In the genomic region with DNA sequence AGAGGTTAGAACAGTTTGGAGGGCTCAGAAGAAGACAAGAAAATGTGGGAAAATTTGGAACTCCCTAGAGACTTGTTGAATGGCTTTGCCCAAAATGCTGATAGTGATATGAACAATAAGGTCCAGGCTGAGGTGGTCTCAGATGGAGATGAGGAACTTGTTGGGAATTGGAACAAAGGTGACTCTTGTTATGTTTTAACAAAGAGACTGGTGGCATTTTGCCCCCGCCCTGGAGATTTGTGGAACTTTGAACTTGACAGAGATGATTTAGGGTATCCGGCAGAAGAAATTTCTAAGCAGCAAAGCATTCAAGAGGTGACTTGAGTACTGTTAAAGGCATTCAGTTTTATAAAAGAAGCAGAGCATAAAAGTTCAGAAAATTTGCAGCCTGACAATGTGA, we compare ENCODE assay signal across 4 cellular contexts. TPM values are rescaled to one million over a fixed set of nuclear protein-coding genes. Genes with fewer than 3 reads are reported as not detected.
A peak's percentile ranks its signal among the peaks of the same experiment; 100 is the strongest.
DNase-seq lines count a peak whose midpoint lies in the region; ATAC-seq, FAIRE-seq and TF ChIP-seq lines count a peak whose summit lies in the region.
"Not testable (repeated sequence)": the region's sequence is repeated elsewhere in the genome, so short reads cannot be mapped to it uniquely, and the experiment has no call there.

No MANE protein-coding gene starts in this region.

- H3K4me1 Mint-ChIP-seq in endothelial cell (ENCODE audit: unreplicated experiment) = not testable (repeated sequence)

- not testable (repeated sequence) for H3K4me1 ChIP-seq in colonic mucosa
- peaks cover 33% of the 10 kb centered on the region for H3K4me1 ChIP-seq in HepG2 (ENCODE audit: insufficient read depth, low read length)
- peaks cover 0 to 28% (median 8%) of the 10 kb centered on the region in 4 donors for H3K4me1 ChIP-seq in transverse colon

- not testable (repeated sequence) for TF ChIP-seq RAD21 in HepG2 (CRISPR knock-in tag; IDR thresholded peaks at IDR 0.05)

- not testable (repeated sequence) for H3K27me3 Mint-ChIP-seq in endothelial cell (ENCODE audit: unreplicated experiment)

- H3K4me3 Mint-ChIP-seq in endothelial cell (ENCODE audit: unreplicated experiment) = peak overlapping the region; percentile 7

- H3K79me2 ChIP-seq in HepG2 (ENCODE audit: insufficient read depth, low read length) = not testable (repeated sequence)

- FAIRE-seq in HepG2 (lab: Jason Lieb, UNC) = not testable (repeated sequence)

- not testable (repeated sequence) for TF ChIP-seq CTCF in colonic mucosa (IDR thresholded peaks at IDR 0.05); endothelial cell (IDR thresholded peaks at IDR 0.05; ENCODE audit: unreplicated experiment); HepG2 (CRISPR knock-in tag; IDR thresholded peaks at IDR 0.05); transverse colon (IDR thresholded peaks at IDR 0.05)

- H3K9me3 ChIP-seq in colonic mucosa; HepG2 (ENCODE audit: low read length); transverse colon: not testable (repeated sequence)

- H3K27me3 ChIP-seq in colonic mucosa; HepG2 (ENCODE audit: control insufficient read depth in 1 of 2, insufficient read depth in 2 of 2, low read length in 2 of 2); transverse colon: not testable (repeated sequence)

- not testable (repeated sequence) for H4K20me1 ChIP-seq in HepG2 (ENCODE audit: insufficient read depth, low read length)

- intact Hi-C loops in colonic mucosa (cut with DNase I); transverse colon (cut with DNase I; ENCODE audit: low total_unique reads): not testable (repeated sequence)
- intact Hi-C loops in HepG2 (cut with micrococcal nuclease; ENCODE audit: unreplicated experiment) = loop anchor here (10.0 kb wide), 1 partner anchor 85 kb away; a partner anchor contains a TSS

- not testable (repeated sequence) for TF ChIP-seq EP300 in HepG2 (IDR thresholded peaks at IDR 0.05; ENCODE audit: low read depth in 2 of 2, low read length in 2 of 2); HepG2 (CRISPR knock-in tag; IDR thresholded peaks at IDR 0.05; ENCODE audit: borderline replicate concordance); transverse colon (IDR thresholded peaks at IDR 0.05; ENCODE audit: low read depth)

- H3K9me3 Mint-ChIP-seq in endothelial cell (ENCODE audit: unreplicated experiment) = not testable (repeated sequence)

- not testable (repeated sequence) for H3K27ac ChIP-seq in colonic mucosa; HepG2 (ENCODE audit: extremely low read length, insufficient read depth, low read length)
- H3K27ac ChIP-seq in transverse colon = peak overlapping the region in 3 of 4 donors; percentile 37 to 77 (median 63)

- H3K36me3 ChIP-seq in colonic mucosa; HepG2 (replicated peaks in 1 of 2; ENCODE audit: control insufficient read depth in 1 of 2, insufficient read depth in 2 of 2, low read length in 2 of 2); transverse colon: not testable (repeated sequence)

- CTCF ChIA-PET in HepG2 (lab: Yijun Ruan, JAX; ENCODE audit: low intra/inter-chr PET ratio, low total read pairs) = not testable (repeated sequence)

- POLR2A ChIA-PET in HepG2 (lab: Yijun Ruan, JAX) = not testable (repeated sequence)

- in situ Hi-C loops in HepG2 (cut with HindIII; ENCODE audit: extremely low pct_ligation_motif_present, low pct_unique_long_range_greater_than_20kb); transverse colon (cut with MboI; ENCODE audit: low pct_ligation_motif_present in 1 of 4, low pct_unique_long_range_greater_than_20kb in 1 of 4, low sequenced_read_pairs in 3 of 4): not testable (repeated sequence)

- not testable (repeated sequence) for H3K4me2 ChIP-seq in HepG2 (ENCODE audit: low read depth, low read length)

- not testable (repeated sequence) for H3K9ac ChIP-seq in colonic mucosa (ENCODE audit: low read depth in 2 of 2, low read length in 2 of 2); HepG2 (ENCODE audit: insufficient read depth, low read depth, low read length)

- ATAC-seq in HepG2 = not testable (repeated sequence)

- H3K36me3 Mint-ChIP-seq in endothelial cell (ENCODE audit: low read depth, unreplicated experiment) = not testable (repeated sequence)

- H3K27ac Mint-ChIP-seq in endothelial cell (ENCODE audit: unreplicated experiment) = not testable (repeated sequence)

- not testable (repeated sequence) for H2AFZ ChIP-seq in HepG2 (ENCODE audit: low read length)

- not testable (repeated sequence) for H3K4me3 ChIP-seq in colonic mucosa; HepG2 (replicated peaks in 1 of 3; ENCODE audit: insufficient read depth in 1 of 3, low read depth in 2 of 3, low read length in 3 of 3); transverse colon

- not testable (repeated sequence) for BruUV-seq in HepG2 (replicated peaks; lab: Mats Ljungman, UMichigan)

- not testable (repeated sequence) for TF ChIP-seq POLR2A in HepG2 (IDR thresholded peaks at IDR 0.05; ENCODE audit: insufficient read depth in 1 of 2, low read depth in 2 of 2, low read length in 2 of 2); transverse colon (IDR thresholded peaks at IDR 0.05)

- 6% methylated on average over 2 of the region's 2 CpGs for WGBS in HepG2 (ENCODE audit: low lambda C conversion rate)
- WGBS in transverse colon (ENCODE audit: low coverage in 1 of 2), 2 donors = 36 to 63% methylated on average over 2 of the region's 2 CpGs

- peak; percentile 45 for DNase-seq in colonic mucosa
- DNase-seq in endothelial cell (ENCODE audit: low spot score); HepG2 (ENCODE audit: low spot score); transverse colon: not testable (repeated sequence)

TF ChIP-seq in HepG2, 621 proteins besides CTCF, POLR2A, EP300 and RAD21 (continues in another document):
- TF ChIP-seq PPARG (CRISPR knock-in tag; conservative IDR thresholded peaks at IDR 0.05) (peak; percentile 76), SOX13 (CRISPR knock-in tag; conservative IDR thresholded peaks at IDR 0.05 in 1 of 2, IDR thresholded peaks at IDR 0.05 in 1 of 2) (0 out of 4 replicates have a peak, but pooled peaks of 1 of the 2 experiments have one; percentile 24)
- TF ChIP-seq SOX13 (IDR thresholded peaks at IDR 0.05) = not testable (repeated sequence)

RNA-seq across cellular contexts. Expression of a gene that starts 19.1 kb away (rescaled TPM):
- 100 to 1,000 TPM in 1 of 2 donors, 10 to 100 TPM in 1; 89.4 to 111 TPM for total RNA-seq in colonic mucosa
- total RNA-seq in endothelial cell (ENCODE audit: unreplicated experiment) = 59.6 TPM
- total RNA-seq in HepG2 (2016; rRNA removed; fragmentation: Illumina TruSeq; extraction: Trizol) = 142 and 184 TPM in 2 replicates
- 27.0 and 30.7 TPM in 2 replicates for total RNA-seq in HepG2 (2016; cell fraction: cytosol; rRNA removed; fragmentation: Illumina TruSeq; extraction: Trizol; ENCODE audit: low read depth)
- total RNA-seq in HepG2 (2016; cell fraction: insoluble cytoplasmic fraction; rRNA removed; fragmentation: Illumina TruSeq; extraction: Trizol) = 139 and 172 TPM in 2 replicates
- total RNA-seq in HepG2 (2016; cell fraction: membrane; rRNA removed; fragmentation: Illumina TruSeq; extraction: Trizol) = 53.8 and 63.2 TPM in 2 replicates
- total RNA-seq in HepG2 (2016; cell fraction: nucleus; rRNA removed; fragmentation: Illumina TruSeq; extraction: Trizol) = 163 and 181 TPM in 2 replicates
- 50.6 and 56.4 TPM in 2 replicates for polyA plus RNA-seq in HepG2 (2011; rRNA removed)
- polyA plus RNA-seq in HepG2 (2011; cell fraction: cytosol; rRNA removed) = 22.5 and 36.0 TPM in 2 replicates
- 66.5 and 79.9 TPM in 2 replicates for polyA plus RNA-seq in HepG2 (2011; cell fraction: nucleus; rRNA removed)
- 57.5 and 57.8 TPM in 2 replicates for polyA plus RNA-seq in HepG2 (2012)
- polyA plus RNA-seq in HepG2 (2016; cell fraction: cytosol; fragmentation: Illumina TruSeq; extraction: Trizol; ENCODE audit: low read depth) = 7.4 and 8.0 TPM in 2 replicates
- 125 and 129 TPM in 2 replicates for polyA plus RNA-seq in HepG2 (2016; cell fraction: insoluble cytoplasmic fraction; fragmentation: Illumina TruSeq; extraction: Trizol; ENCODE audit: low read depth)
- 21.8 and 23.6 TPM in 2 replicates for polyA plus RNA-seq in HepG2 (2016; cell fraction: membrane; fragmentation: Illumina TruSeq; extraction: Trizol; ENCODE audit: low read depth)
- polyA plus RNA-seq in HepG2 (2016; cell fraction: nucleus; fragmentation: Illumina TruSeq; extraction: Trizol; ENCODE audit: insufficient read depth, low read depth) = 173 and 179 TPM in 2 replicates
- 76.8 and 87.1 TPM in 2 replicates for polyA minus RNA-seq in HepG2 (2011; rRNA and poly(A)+ RNA removed; ENCODE audit: low replicate concordance)
- polyA minus RNA-seq in HepG2 (2011; cell fraction: cytosol; rRNA and poly(A)+ RNA removed) = 63.8 and 80.5 TPM in 2 replicates
- polyA minus RNA-seq in HepG2 (2011; cell fraction: nucleus; rRNA and poly(A)+ RNA removed) = 233 and 277 TPM in 2 replicates
- 100 to 1,000 TPM; 107 to 155 (median 110) TPM for total RNA-seq in transverse colon
